13 cellular contexts compared by ENCODE assay signal in genomic region chr9:84294551-84294950, GRCh38. TPM values are rescaled to one million over a fixed set of nuclear protein-coding genes. Genes with fewer than 3 reads are reported as not detected.
DNase-seq lines count a peak whose midpoint lies in the region; ATAC-seq, FAIRE-seq and TF ChIP-seq lines count a peak whose summit lies in the region.
"Had no signal": no experiment of that assay in that cellular context is flagged by ENCODE, and none has a peak within 500 bp of the region (broad histone marks: within the 10 kb centered on the region; RNA-seq: fewer than 3 reads in every experiment).

No MANE protein-coding gene starts in this region.

- intact Hi-C loops in CD8-positive, alpha-beta T cell (cut with DNase I, micrococcal nuclease), result no loop called here
- intact Hi-C loops in left ventricle myocardium inferior (cut with micrococcal nuclease), result no loop called here

- FAIRE-seq in GM12892 (lab: Jason Lieb, UNC), result peak; percentile 84

- H3K27me3 Mint-ChIP-seq in CD8-positive, alpha-beta T cell (ENCODE audit: low read depth), result no peaks in the 10 kb centered on the region
- H3K27me3 Mint-ChIP-seq in T-cell, result no peaks in the 10 kb centered on the region
- H3K27me3 Mint-ChIP-seq: naive B cell had no signal

- H3K36me3 Mint-ChIP-seq in CD8-positive, alpha-beta T cell, result no peaks in the 10 kb centered on the region
- no peaks in the 10 kb centered on the region for H3K36me3 Mint-ChIP-seq in T-cell
- H3K36me3 Mint-ChIP-seq: naive B cell had no signal

- H3K4me3 Mint-ChIP-seq in CD8-positive, alpha-beta T cell, result no peak overlapping the region
- H3K4me3 Mint-ChIP-seq in T-cell, result peak overlapping the region in 1 of 3 donors; percentile 68

- peaks cover 40% of the 10 kb centered on the region for H3K4me1 Mint-ChIP-seq in CD8-positive, alpha-beta T cell (ENCODE audit: low read depth)
- H3K4me1 Mint-ChIP-seq in T-cell, result peaks cover 46 to 60% (median 56%) of the 10 kb centered on the region in 3 donors

- no peak overlapping the region for H3K4me3 ChIP-seq in CD8-positive, alpha-beta T cell (ENCODE audit: low read depth, low read length)
- no peak overlapping the region for H3K4me3 ChIP-seq in left ventricle myocardium inferior

- H3K4me1 ChIP-seq in CD8-positive, alpha-beta T cell (ENCODE audit: insufficient read depth, low read length), result peaks cover 44% of the 10 kb centered on the region
- H3K4me1 ChIP-seq in left ventricle myocardium inferior, result no peaks in the 10 kb centered on the region

- no peak for DNase-seq in CD8-positive, alpha-beta T cell
- DNase-seq in GM12892 (ENCODE audit: insufficient read length), result no peak
- DNase-seq in T-cell, result no peak
- peak; percentile 60 for DNase-seq in iPS-NIHi7 (ENCODE audit: extremely low spot score)
- no peak for DNase-seq in left ventricle myocardium inferior
- no peak for DNase-seq in midbrain (lab: John Stamatoyannopoulos, UW)
- DNase-seq: DMS79 treated with DMSO at 0.1 percent for 48 hours, naive B cell, NCI-H1694, RPMI8226 had no signal

- H3K9me3 ChIP-seq in CD8-positive, alpha-beta T cell (ENCODE audit: low read length), result no peaks in the 10 kb centered on the region
- no peaks in the 10 kb centered on the region for H3K9me3 ChIP-seq in left ventricle myocardium inferior (replicated peaks)

- H3K9me3 Mint-ChIP-seq in CD8-positive, alpha-beta T cell, result no peaks in the 10 kb centered on the region
- H3K9me3 Mint-ChIP-seq in T-cell, result no peaks in the 10 kb centered on the region
- H3K9me3 Mint-ChIP-seq: naive B cell had no signal

- no peaks in the 10 kb centered on the region for H3K27me3 ChIP-seq in CD8-positive, alpha-beta T cell (ENCODE audit: insufficient read depth, low read length)
- H3K27me3 ChIP-seq in left ventricle myocardium inferior (ENCODE audit: low read depth), result no peaks in the 10 kb centered on the region

- H3K27ac Mint-ChIP-seq in CD8-positive, alpha-beta T cell, result peak overlapping the region; percentile 95
- H3K27ac Mint-ChIP-seq in T-cell, result peak overlapping the region; percentile 99 to 100

- H3K36me3 ChIP-seq in CD8-positive, alpha-beta T cell (ENCODE audit: insufficient read depth, low read length), result no peaks in the 10 kb centered on the region
- no peaks in the 10 kb centered on the region for H3K36me3 ChIP-seq in left ventricle myocardium inferior

- POLR2A ChIA-PET in CD8-positive, alpha-beta T cell (lab: Charles Lee), result no interaction called here
- POLR2A ChIA-PET in T-cell (lab: Charles Lee), result no interaction called here

- ATAC-seq in CD8-positive, alpha-beta T cell, result no peak
- ATAC-seq in T-cell (replicated peaks in 1 of 4) (no peak), GM19035 (IDR thresholded peaks at IDR 0.05; ENCODE audit: unreplicated experiment) (no peak), GM21515 (IDR thresholded peaks at IDR 0.05; ENCODE audit: unreplicated experiment) (no peak)

- no peak for TF ChIP-seq CTCF in CD8-positive, alpha-beta T cell (IDR thresholded peaks at IDR 0.05)
- no peak for TF ChIP-seq CTCF in left ventricle myocardium inferior (IDR thresholded peaks at IDR 0.05; ENCODE audit: borderline replicate concordance)

- CTCF ChIA-PET in CD8-positive, alpha-beta T cell (lab: Charles Lee), result interaction anchor here (1.4 to 1.9 kb wide), 2 partner anchors 10 to 21 kb away, joined by 4 to 6 read pairs; no protein-coding TSS in a partner anchor
- CTCF ChIA-PET in T-cell (lab: Charles Lee), result interaction anchor here in 1 of 2 donors (1.5 kb wide), 1 partner anchor 21 kb away, joined by 6 read pairs; no protein-coding TSS in a partner anchor

- H3K27ac ChIP-seq in CD8-positive, alpha-beta T cell (ENCODE audit: low read depth, low read length), result no peak overlapping the region
- H3K27ac ChIP-seq in left ventricle myocardium inferior (replicated peaks), result no peak overlapping the region
- H3K27ac ChIP-seq: VCaP had no signal

- no peak for TF ChIP-seq POLR2A in GM12892 (IDR thresholded peaks at IDR 0.05; ENCODE audit: low read depth, low read length)

RNA-seq across cellular contexts. Expression of gene SLC28A3, which starts 46.0 kb away (rescaled TPM):
- not detected for total RNA-seq in CD8-positive, alpha-beta T cell
- polyA plus RNA-seq in GM12892 (2012; ENCODE audit: missing spikeins), result 0.11 TPM
- total RNA-seq in T-cell, result not detected
- 0.16 TPM for total RNA-seq in left ventricle myocardium inferior
